In the genomic region with DNA sequence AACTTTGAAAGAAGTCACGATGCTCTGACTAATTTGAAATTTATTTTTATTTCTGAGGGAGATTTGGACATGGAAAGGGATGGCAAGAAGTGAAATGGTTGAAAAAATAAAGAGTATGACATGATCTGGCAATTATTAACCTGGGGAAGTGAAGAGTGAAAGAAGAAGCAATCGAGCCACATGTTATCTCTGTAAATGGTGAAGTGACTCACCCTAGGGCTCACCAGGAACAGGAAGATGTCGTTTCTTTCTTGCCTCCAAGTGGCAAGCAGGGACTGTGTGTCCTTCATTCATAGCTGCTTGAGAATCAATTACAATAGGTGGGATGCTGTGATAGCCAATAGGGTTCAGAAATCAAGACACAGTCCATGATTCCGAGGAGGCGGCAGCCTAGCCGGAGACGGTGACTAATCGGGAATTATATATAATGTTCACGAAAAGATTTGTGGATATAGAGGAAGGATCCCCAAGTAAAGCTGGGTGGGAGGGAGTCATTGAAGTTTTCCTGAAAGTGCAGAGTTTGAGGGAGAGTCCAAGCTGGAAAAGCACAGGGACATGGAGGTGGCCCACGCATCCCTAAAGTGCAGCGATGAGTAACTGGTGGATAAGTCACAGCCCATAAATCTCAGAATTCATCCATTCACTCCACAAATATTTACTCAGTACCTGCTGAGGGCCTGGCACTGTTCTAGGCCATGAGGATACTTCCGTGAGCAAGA, we compare ENCODE assay signal across 1 cellular context.
A peak's percentile ranks its signal among the peaks of the same experiment; 100 is the strongest.
TF ChIP-seq lines count a peak whose summit lies in the region.

No MANE protein-coding gene starts in this region.

TF ChIP-seq in HepG2, 621 proteins besides CTCF, POLR2A, EP300 and RAD21 (continued from another document and continues in another):
- TF ChIP-seq GRHL1 (CRISPR knock-in tag; conservative IDR thresholded peaks at IDR 0.05) (no peak), MIER2 (CRISPR knock-in tag; IDR thresholded peaks at IDR 0.05) (peak; percentile 3; the same call in 1 of the 2 replicates), SATB2 (CRISPR knock-in tag; IDR thresholded peaks at IDR 0.05) (no peak), STAG1 (CRISPR knock-in tag; IDR thresholded peaks at IDR 0.05) (no peak), ATM (IDR thresholded peaks at IDR 0.05; ENCODE audit: borderline replicate concordance) (no peak), GTF3A (CRISPR knock-in tag; conservative IDR thresholded peaks at IDR 0.05) (0 out of 2 replicates have a peak, but pooled peaks have one; percentile 59), ZFP37 (CRISPR knock-in tag; IDR thresholded peaks at IDR 0.05; ENCODE audit: borderline replicate concordance) (no peak), ATRX (CRISPR knock-in tag; IDR thresholded peaks at IDR 0.05; ENCODE audit: borderline replicate concordance) (no peak), FOSL2 (CRISPR knock-in tag; IDR thresholded peaks at IDR 0.05) (peak; percentile 94), POGZ (CRISPR knock-in tag; IDR thresholded peaks at IDR 0.05) (0 out of 2 replicates have a peak, but pooled peaks have one; percentile 17), MAZ (IDR thresholded peaks at IDR 0.05; ENCODE audit: borderline replicate concordance, low read depth, low read length) (no peak), MAZ (CRISPR knock-in tag; IDR thresholded peaks at IDR 0.05; ENCODE audit: low read depth) (0 out of 2 replicates have a peak, but pooled peaks have one; percentile 19), GATAD1 (CRISPR knock-in tag; IDR thresholded peaks at IDR 0.05) (no peak), GFI1 (CRISPR knock-in tag; IDR thresholded peaks at IDR 0.05; ENCODE audit: borderline replicate concordance) (peak; percentile 90), ZNF556 (CRISPR knock-in tag; IDR thresholded peaks at IDR 0.05; ENCODE audit: borderline replicate concordance) (peak; percentile 28; the same call in 1 of the 2 replicates), RXRA (CRISPR knock-in tag; IDR thresholded peaks at IDR 0.05) (peak; percentile 40; the same call in 1 of the 2 replicates), MAFF (IDR thresholded peaks at IDR 0.05; ENCODE audit: low read depth, low read length) (peak; percentile 81), SOX5 (CRISPR knock-in tag; IDR thresholded peaks at IDR 0.05; ENCODE audit: borderline replicate concordance) (peak; percentile 23; the same call in 1 of the 2 replicates), ZNF253 (CRISPR knock-in tag; IDR thresholded peaks at IDR 0.05; ENCODE audit: borderline replicate concordance) (no peak), GMEB2 (CRISPR knock-in tag; IDR thresholded peaks at IDR 0.05; ENCODE audit: low read depth) (no peak), ATAD3A (CRISPR knock-in tag; IDR thresholded peaks at IDR 0.05) (no peak), MTERF4 (CRISPR knock-in tag; IDR thresholded peaks at IDR 0.05) (no peak), ZMYM2 (CRISPR knock-in tag; IDR thresholded peaks at IDR 0.05) (no peak), KAT8 (CRISPR knock-in tag; IDR thresholded peaks at IDR 0.05) (peak; percentile 60; the same call in 1 of the 2 replicates), ZNF703 (CRISPR knock-in tag; IDR thresholded peaks at IDR 0.05; ENCODE audit: borderline replicate concordance) (no peak), NFE2L2 (IDR thresholded peaks at IDR 0.05; ENCODE audit: low read length) (no peak), GPN1 (CRISPR knock-in tag; IDR thresholded peaks at IDR 0.05; ENCODE audit: borderline replicate concordance) (no peak), TAF1 (CRISPR knock-in tag; IDR thresholded peaks at IDR 0.05) (peak; percentile 21; the same call in 1 of the 2 replicates), ZNF773 (CRISPR knock-in tag; IDR thresholded peaks at IDR 0.05; ENCODE audit: borderline replicate concordance) (no peak), ARID3A (IDR thresholded peaks at IDR 0.05; ENCODE audit: low read depth, low read length) (no peak), ZFP1 (CRISPR knock-in tag; IDR thresholded peaks at IDR 0.05) (no peak), TGIF2 (CRISPR knock-in tag; IDR thresholded peaks at IDR 0.05) (no peak), MYC (CRISPR knock-in tag; IDR thresholded peaks at IDR 0.05; ENCODE audit: borderline replicate concordance) (no peak), PLSCR1 (CRISPR knock-in tag; IDR thresholded peaks at IDR 0.05; ENCODE audit: borderline replicate concordance) (no peak), ZNF792 (CRISPR knock-in tag; IDR thresholded peaks at IDR 0.05) (peak; percentile 44; the same call in 1 of the 2 replicates), ZNF282 (IDR thresholded peaks at IDR 0.05; ENCODE audit: partially characterized antibody) (no peak), CEBPG (CRISPR knock-in tag; IDR thresholded peaks at IDR 0.05) (no peak)
- TF ChIP-seq, protein P1, sequence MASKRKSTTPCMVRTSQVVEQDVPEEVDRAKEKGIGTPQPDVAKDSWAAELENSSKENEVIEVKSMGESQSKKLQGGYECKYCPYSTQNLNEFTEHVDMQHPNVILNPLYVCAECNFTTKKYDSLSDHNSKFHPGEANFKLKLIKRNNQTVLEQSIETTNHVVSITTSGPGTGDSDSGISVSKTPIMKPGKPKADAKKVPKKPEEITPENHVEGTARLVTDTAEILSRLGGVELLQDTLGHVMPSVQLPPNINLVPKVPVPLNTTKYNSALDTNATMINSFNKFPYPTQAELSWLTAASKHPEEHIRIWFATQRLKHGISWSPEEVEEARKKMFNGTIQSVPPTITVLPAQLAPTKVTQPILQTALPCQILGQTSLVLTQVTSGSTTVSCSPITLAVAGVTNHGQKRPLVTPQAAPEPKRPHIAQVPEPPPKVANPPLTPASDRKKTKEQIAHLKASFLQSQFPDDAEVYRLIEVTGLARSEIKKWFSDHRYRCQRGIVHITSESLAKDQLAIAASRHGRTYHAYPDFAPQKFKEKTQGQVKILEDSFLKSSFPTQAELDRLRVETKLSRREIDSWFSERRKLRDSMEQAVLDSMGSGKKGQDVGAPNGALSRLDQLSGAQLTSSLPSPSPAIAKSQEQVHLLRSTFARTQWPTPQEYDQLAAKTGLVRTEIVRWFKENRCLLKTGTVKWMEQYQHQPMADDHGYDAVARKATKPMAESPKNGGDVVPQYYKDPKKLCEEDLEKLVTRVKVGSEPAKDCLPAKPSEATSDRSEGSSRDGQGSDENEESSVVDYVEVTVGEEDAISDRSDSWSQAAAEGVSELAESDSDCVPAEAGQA (IDR thresholded peaks at IDR 0.05; ENCODE audit: low read depth) = peak; percentile 51; the same call in 1 of the 2 replicates
- TF ChIP-seq, protein P1 (CRISPR knock-in tag; IDR thresholded peaks at IDR 0.05; ENCODE audit: borderline replicate concordance) = no peak
- TF ChIP-seq, protein P2, sequence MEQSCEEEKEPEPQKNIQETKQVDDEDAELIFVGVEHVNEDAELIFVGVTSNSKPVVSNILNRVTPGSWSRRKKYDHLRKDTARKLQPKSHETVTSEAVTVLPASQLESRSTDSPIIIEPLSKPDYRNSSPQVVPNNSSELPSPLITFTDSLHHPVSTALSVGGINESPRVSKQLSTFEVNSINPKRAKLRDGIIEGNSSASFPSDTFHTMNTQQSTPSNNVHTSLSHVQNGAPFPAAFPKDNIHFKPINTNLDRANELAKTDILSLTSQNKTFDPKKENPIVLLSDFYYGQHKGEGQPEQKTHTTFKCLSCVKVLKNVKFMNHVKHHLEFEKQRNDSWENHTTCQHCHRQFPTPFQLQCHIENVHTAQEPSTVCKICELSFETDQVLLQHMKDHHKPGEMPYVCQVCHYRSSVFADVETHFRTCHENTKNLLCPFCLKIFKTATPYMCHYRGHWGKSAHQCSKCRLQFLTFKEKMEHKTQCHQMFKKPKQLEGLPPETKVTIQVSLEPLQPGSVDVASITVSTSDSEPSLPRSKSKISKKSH (CRISPR knock-in tag; IDR thresholded peaks at IDR 0.05; ENCODE audit: borderline replicate concordance) = no peak
- TF ChIP-seq, protein P3, sequence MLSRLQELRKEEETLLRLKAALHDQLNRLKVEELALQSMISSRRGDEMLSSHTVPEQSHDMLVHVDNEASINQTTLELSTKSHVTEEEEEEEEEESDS (CRISPR knock-in tag; IDR thresholded peaks at IDR 0.05; ENCODE audit: borderline replicate concordance) = no peak
- TF ChIP-seq, protein P4, sequence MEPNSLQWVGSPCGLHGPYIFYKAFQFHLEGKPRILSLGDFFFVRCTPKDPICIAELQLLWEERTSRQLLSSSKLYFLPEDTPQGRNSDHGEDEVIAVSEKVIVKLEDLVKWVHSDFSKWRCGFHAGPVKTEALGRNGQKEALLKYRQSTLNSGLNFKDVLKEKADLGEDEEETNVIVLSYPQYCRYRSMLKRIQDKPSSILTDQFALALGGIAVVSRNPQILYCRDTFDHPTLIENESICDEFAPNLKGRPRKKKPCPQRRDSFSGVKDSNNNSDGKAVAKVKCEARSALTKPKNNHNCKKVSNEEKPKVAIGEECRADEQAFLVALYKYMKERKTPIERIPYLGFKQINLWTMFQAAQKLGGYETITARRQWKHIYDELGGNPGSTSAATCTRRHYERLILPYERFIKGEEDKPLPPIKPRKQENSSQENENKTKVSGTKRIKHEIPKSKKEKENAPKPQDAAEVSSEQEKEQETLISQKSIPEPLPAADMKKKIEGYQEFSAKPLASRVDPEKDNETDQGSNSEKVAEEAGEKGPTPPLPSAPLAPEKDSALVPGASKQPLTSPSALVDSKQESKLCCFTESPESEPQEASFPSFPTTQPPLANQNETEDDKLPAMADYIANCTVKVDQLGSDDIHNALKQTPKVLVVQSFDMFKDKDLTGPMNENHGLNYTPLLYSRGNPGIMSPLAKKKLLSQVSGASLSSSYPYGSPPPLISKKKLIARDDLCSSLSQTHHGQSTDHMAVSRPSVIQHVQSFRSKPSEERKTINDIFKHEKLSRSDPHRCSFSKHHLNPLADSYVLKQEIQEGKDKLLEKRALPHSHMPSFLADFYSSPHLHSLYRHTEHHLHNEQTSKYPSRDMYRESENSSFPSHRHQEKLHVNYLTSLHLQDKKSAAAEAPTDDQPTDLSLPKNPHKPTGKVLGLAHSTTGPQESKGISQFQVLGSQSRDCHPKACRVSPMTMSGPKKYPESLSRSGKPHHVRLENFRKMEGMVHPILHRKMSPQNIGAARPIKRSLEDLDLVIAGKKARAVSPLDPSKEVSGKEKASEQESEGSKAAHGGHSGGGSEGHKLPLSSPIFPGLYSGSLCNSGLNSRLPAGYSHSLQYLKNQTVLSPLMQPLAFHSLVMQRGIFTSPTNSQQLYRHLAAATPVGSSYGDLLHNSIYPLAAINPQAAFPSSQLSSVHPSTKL (CRISPR knock-in tag; IDR thresholded peaks at IDR 0.05) = peak; percentile 58
